ENCODE assay signal across 32 cellular contexts in the genomic region with DNA sequence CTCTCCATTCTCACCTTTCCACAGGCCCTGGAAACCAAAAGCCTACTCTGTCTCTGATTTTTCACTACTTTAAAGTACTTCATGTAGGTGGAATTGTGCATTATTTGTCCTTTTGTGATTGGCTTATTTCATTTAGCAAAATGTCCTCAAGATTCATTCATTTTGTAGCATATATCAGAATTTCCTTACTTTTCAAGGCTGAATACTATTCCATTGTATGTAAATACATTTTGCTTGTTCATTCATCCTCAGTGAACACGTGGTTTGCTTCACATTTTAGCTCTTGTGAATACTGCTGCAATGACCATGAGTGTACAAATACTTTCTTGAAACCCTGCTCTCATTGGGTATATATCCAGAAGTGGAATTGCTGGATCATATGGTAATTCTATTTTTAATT.
"Had no signal": no experiment of that assay in that cellular context is flagged by ENCODE, and none has a peak within 500 bp of the region (broad histone marks: within the 10 kb centered on the region; RNA-seq: fewer than 3 reads in every experiment).

No MANE protein-coding gene starts in this region.

- DNase-seq: activated CD4-positive, alpha-beta memory T cell treated with anti-CD3 and anti-CD28 coated beads for 36 hours; activated CD4-positive, alpha-beta T cell treated with anti-CD3 and anti-CD28 coated beads for 36 hours; activated CD4-positive, alpha-beta T cell treated with anti-CD3 and anti-CD28 coated beads, Interleukin-2, amount 10 ng/mL, durations not matched to agents 24 days and 14 days; activated CD4-positive, CD25-positive, alpha-beta regulatory T cell; activated CD4-positive, CD25-positive, alpha-beta regulatory T cell treated with anti-CD3 and anti-CD28 coated beads, Interleukin-2, amount 50 U/mL, for 72 hours; activated CD8-positive, alpha-beta memory T cell treated with anti-CD3 and anti-CD28 coated beads, Interleukin-2, amount 10 ng/mL, durations not matched to agents 7 days and 5 days; activated CD8-positive, alpha-beta memory T cell treated with anti-CD3 and anti-CD28 coated beads, Interleukin-2, amount 50 U/mL, for 4 hours; activated CD8-positive, alpha-beta T cell treated with anti-CD3 and anti-CD28 coated beads, Interleukin-2, amount 10 ng/mL, durations not matched to agents 7 days and 5 days; activated effector memory CD4-positive, alpha-beta T cell treated with anti-CD3 and anti-CD28 coated beads, Interleukin-2, amount 50 U/mL, for 16 hours; activated naive CD4-positive, alpha-beta T cell treated with anti-CD3 and anti-CD28 coated beads for 36 hours; activated naive CD8-positive, alpha-beta T cell treated with anti-CD3 and anti-CD28 coated beads for 36 hours; activated naive CD8-positive, alpha-beta T cell treated with anti-CD3 and anti-CD28 coated beads, Interleukin-2, amount 50 U/mL, for 24 hours; activated T-cell treated with anti-CD3 and anti-CD28 coated beads, Interleukin-2, amount 50 U/mL, for 1 hour; activated T-cell treated with anti-CD3 and anti-CD28 coated beads, Interleukin-2, amount 50 U/mL, for 48 hours; adrenal gland; amygdala; aorta; body of pancreas; caudate nucleus; cortex of kidney; dermis blood vessel endothelial cell; effector CD4-positive, alpha-beta T cell; effector memory CD8-positive, alpha-beta T cell; esophagus squamous epithelium; foreskin melanocyte; heart right ventricle; T-helper 2 cell had no signal

- H3K4me3 ChIP-seq: adrenal gland, body of pancreas, esophagus squamous epithelium, gastroesophageal sphincter, heart right ventricle had no signal

- H3K4me1 ChIP-seq: body of pancreas had no signal

- H3K9me3 ChIP-seq: adrenal gland, body of pancreas, esophagus squamous epithelium, gastroesophageal sphincter had no signal

- ATAC-seq: activated CD4-positive, alpha-beta T cell treated with anti-CD3 and anti-CD28 coated beads for 36 hours; activated CD8-positive, alpha-beta memory T cell treated with anti-CD3 and anti-CD28 coated beads, Interleukin-2, amount 10 ng/mL, durations not matched to agents 7 days and 5 days; activated CD8-positive, alpha-beta T cell treated with anti-CD3 and anti-CD28 coated beads, Interleukin-2, amount 10 ng/mL, durations not matched to agents 7 days and 5 days; activated naive CD8-positive, alpha-beta T cell treated with anti-CD3 and anti-CD28 coated beads, Interleukin-2, amount 50 U/mL, for 24 hours; body of pancreas; effector memory CD8-positive, alpha-beta T cell; gastroesophageal sphincter; heart right ventricle had no signal

- H3K36me3 ChIP-seq: adrenal gland, gastroesophageal sphincter, heart right ventricle had no signal

- FAIRE-seq: colon, endometrium, endothelial cell of umbilical vein had no signal

- H3K27me3 ChIP-seq: adrenal gland, body of pancreas, esophagus squamous epithelium, gastroesophageal sphincter, heart right ventricle had no signal

- H3K27ac ChIP-seq: adrenal gland, body of pancreas, epithelial cell of prostate, esophagus squamous epithelium, gastroesophageal sphincter, heart right ventricle had no signal
